ENCODE assay signal across 1 cellular context in the genomic region with DNA sequence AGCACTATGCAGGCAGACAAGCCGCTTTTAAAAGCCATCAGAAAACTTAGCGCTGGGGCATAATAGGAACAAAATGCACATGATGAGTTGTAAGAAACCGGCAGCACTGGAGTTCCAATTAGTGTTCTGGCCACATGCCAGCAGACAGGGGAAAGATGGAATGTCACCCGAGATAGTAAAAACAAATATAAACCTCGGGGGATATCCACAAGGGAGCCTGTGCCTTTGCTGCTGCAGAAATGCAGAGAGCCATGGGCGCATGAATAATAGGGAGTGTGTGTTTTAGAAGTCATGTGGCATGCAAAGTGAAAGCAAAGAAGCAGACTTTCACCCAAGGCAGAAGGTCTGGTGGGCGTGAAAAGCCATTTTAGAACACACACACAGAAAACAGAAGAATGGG.
TF ChIP-seq lines count a peak whose summit lies in the region.

No MANE protein-coding gene starts in this region.

TF ChIP-seq in IMR-90, 13 proteins besides CTCF, POLR2A, EP300 and RAD21:
- no peak for TF ChIP-seq NFE2L2 (IDR thresholded peaks at IDR 0.05; ENCODE audit: low read depth, low read length)
- TF ChIP-seq BHLHE40 (IDR thresholded peaks at IDR 0.05; ENCODE audit: low read depth, low read length): no peak
